Comparison of ENCODE assay signal across 26 cellular contexts in genomic region chrX:50111762-50112161, GRCh38.
DNase-seq lines count a peak whose midpoint lies in the region; ATAC-seq, FAIRE-seq and TF ChIP-seq lines count a peak whose summit lies in the region.
"Had no signal": no experiment of that assay in that cellular context is flagged by ENCODE, and none has a peak within 500 bp of the region (broad histone marks: within the 10 kb centered on the region; RNA-seq: fewer than 3 reads in every experiment).

No MANE protein-coding gene starts in this region.

- H3K36me3 ChIP-seq in bronchial epithelial cell (ENCODE audit: control insufficient read depth, insufficient read depth, low read length) (no peaks in the 10 kb centered on the region), mucosa of descending colon (ENCODE audit: low read depth) (no peaks in the 10 kb centered on the region), stomach (no peaks in the 10 kb centered on the region)
- H3K36me3 ChIP-seq: cardiac muscle cell, right lobe of liver, tibial artery had no signal

- WGBS in stomach, 5 donors, result 34 to 60% (median 42%) methylated on average over 3 of the region's 3 CpGs

- peak; percentile 71 for ATAC-seq in mucosa of descending colon
- no peak for ATAC-seq in HG03520 (IDR thresholded peaks at IDR 0.05; ENCODE audit: unreplicated experiment)
- ATAC-seq: PC-3; right lobe of liver; Right ventricle myocardium inferior; stimulated activated naive CD8-positive, alpha-beta T cell treated with anti-CD3 and anti-CD28 coated beads, Interleukin-15, Interleukin-2, amounts not matched to agents 100 U/mL and 50 U/mL, for 24 hours had no signal

- H3K4me3 ChIP-seq in bronchial epithelial cell (ENCODE audit: low read depth, low read length) (no peak overlapping the region), mucosa of descending colon (no peak overlapping the region), stomach (no peak overlapping the region)
- H3K4me3 ChIP-seq: cardiac muscle cell, right lobe of liver, tibial artery had no signal

- H3K27ac ChIP-seq in stomach, result no peak overlapping the region
- H3K27ac ChIP-seq: cardiac muscle cell, KMS-11, right lobe of liver, tibial artery, VCaP had no signal

- TF ChIP-seq CTCF in bronchial epithelial cell (IDR thresholded peaks at IDR 0.05; ENCODE audit: insufficient read depth, low read length, severe bottlenecking), result no peak
- no peak for TF ChIP-seq CTCF in mucosa of descending colon (IDR thresholded peaks at IDR 0.05)
- TF ChIP-seq CTCF in stomach (IDR thresholded peaks at IDR 0.05), result no peak

- DNase-seq in NCI-H1436 (lab: John Stamatoyannopoulos, UW) (peak; percentile 26), bronchial epithelial cell (ENCODE audit: low read depth) (peak; percentile 2), mucosa of descending colon (peak; percentile 61 to 75 (median 66)), stomach (peak; percentile 64), putamen (ENCODE audit: low spot score) (no peak), epidermal melanocyte (ENCODE audit: insufficient read length, low spot score) (no peak)
- DNase-seq: activated CD4-positive, alpha-beta T cell treated with anti-CD3 and anti-CD28 coated beads, Interleukin-2, amount 50 U/mL, for 1 hour; activated naive CD4-positive, alpha-beta T cell treated with anti-CD3 and anti-CD28 coated beads, Interleukin-2, amount 10 ng/mL, durations not matched to agents 7 days and 5 days; amygdala; CD4-positive, alpha-beta memory T cell; naive B cell; NCI-H1694 treated with DMSO at 0.1 percent for 48 hours; NCI-H2227 treated with DMSO at 0.1 percent for 48 hours; NCI-H774; PC-3; right lobe of liver; stimulated activated naive CD8-positive, alpha-beta T cell treated with anti-CD3 and anti-CD28 coated beads, Interleukin-15, Interleukin-2, amounts not matched to agents 100 U/mL and 50 U/mL, for 24 hours; tibial artery had no signal

- intact Hi-C loops in mucosa of descending colon (cut with DNase I, micrococcal nuclease) (no loop called here), stomach (cut with DNase I; ENCODE audit: low total_unique reads) (no loop called here)

- H3K9me3 ChIP-seq in mucosa of descending colon (no peaks in the 10 kb centered on the region), stomach (no peaks in the 10 kb centered on the region)
- H3K9me3 ChIP-seq: right lobe of liver, tibial artery had no signal

- TF ChIP-seq EP300 in stomach (IDR thresholded peaks at IDR 0.05), result no peak

- H3K4me1 ChIP-seq in mucosa of descending colon (ENCODE audit: low read depth) (peaks cover 3% of the 10 kb centered on the region), stomach (no peaks in the 10 kb centered on the region)
- H3K4me1 ChIP-seq: right lobe of liver, tibial artery had no signal

- TF ChIP-seq POLR2A in stomach (IDR thresholded peaks at IDR 0.05), result no peak

- FAIRE-seq in bronchial epithelial cell (lab: Jason Lieb, UNC), result no peak
- FAIRE-seq: endometrium, HTR-8/SVneo, islet of Langerhans had no signal

- H3K27me3 ChIP-seq in bronchial epithelial cell (ENCODE audit: control insufficient read depth, insufficient read depth, low read length), result no peaks in the 10 kb centered on the region
- H3K27me3 ChIP-seq in stomach, result no peaks in the 10 kb centered on the region
- H3K27me3 ChIP-seq: cardiac muscle cell, right lobe of liver, tibial artery had no signal

Comparison
In these comparisons a context has a peak if more than half of its experiments do, and no peak if none do; other contexts are left out.
1. DNase-seq: peak in NCI-H1436 (single experiment), bronchial epithelial cell (single experiment), mucosa of descending colon (3 of 3) and stomach (single experiment); none in putamen (single experiment) and epidermal melanocyte (single experiment).